Comparison of ENCODE assay signal across 1 cellular context in genomic region chr1:19179597-19180271, GRCh38.
TF ChIP-seq lines count a peak whose summit lies in the region.

No MANE protein-coding gene starts in this region.

TF ChIP-seq in GM12878, 131 proteins besides CTCF, POLR2A, EP300 and RAD21 (continued from another document):
- TF ChIP-seq CUX1 (IDR thresholded peaks at IDR 0.05; ENCODE audit: insufficient replicate concordance, low read depth, low read length) (no peak), KDM1A (IDR thresholded peaks at IDR 0.05; ENCODE audit: borderline replicate concordance) (no peak), ZNF592 (IDR thresholded peaks at IDR 0.05) (no peak), WRNIP1 (IDR thresholded peaks at IDR 0.05; ENCODE audit: borderline replicate concordance, low read depth, low read length) (no peak), BRCA1 (IDR thresholded peaks at IDR 0.05; ENCODE audit: low read depth, low read length) (no peak), YBX1 (IDR thresholded peaks at IDR 0.05) (no peak), MXI1 (IDR thresholded peaks at IDR 0.05; ENCODE audit: low read depth, low read length) (no peak), ZNF24 (IDR thresholded peaks at IDR 0.05) (no peak), MTA2 (IDR thresholded peaks at IDR 0.05; ENCODE audit: low read depth) (no peak)
